In the genomic region with DNA sequence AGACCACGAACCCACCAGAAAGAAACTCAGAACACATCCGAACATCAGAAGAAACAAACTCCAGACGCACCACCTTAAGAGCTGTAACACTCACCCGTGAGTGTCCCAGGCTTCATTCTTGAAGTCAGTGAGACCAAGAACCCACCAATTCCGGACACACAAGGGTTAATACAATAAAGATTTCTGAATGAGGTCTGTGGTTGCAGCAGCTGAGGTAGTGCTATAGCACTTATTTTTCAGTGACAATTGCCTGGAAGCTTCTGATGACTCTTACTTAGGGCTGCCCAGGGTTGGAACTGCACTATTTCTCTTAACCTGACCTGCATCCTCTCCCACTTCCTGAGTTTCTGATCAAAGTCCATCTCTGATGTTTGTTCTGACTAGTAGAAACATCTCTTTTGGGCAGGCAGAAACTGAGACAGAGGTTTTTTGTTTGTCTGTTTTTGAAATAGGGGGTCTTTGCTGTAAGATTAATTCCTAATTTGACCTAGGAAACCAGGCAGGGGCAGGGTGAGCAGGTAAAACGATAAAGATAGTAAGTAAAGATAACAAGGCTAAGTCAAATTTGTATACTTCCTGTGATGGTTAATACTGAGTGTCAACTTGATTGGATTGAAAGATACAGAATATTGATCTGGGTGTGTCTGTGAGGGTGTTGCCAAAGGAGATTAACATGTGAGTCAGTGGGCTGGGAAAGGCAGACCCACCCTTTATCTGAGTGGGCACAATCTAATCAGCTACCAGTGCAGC, we compare ENCODE assay signal across 10 cellular contexts.
A peak's percentile ranks its signal among the peaks of the same experiment; 100 is the strongest.
DNase-seq lines count a peak whose midpoint lies in the region; ATAC-seq and TF ChIP-seq lines count a peak whose summit lies in the region.
"Had no signal": no experiment of that assay in that cellular context is flagged by ENCODE, and none has a peak within 500 bp of the region (broad histone marks: within the 10 kb centered on the region; RNA-seq: fewer than 3 reads in every experiment).

No MANE protein-coding gene starts in this region.

- H3K9me3 Mint-ChIP-seq in natural killer cell treated with Interleukin-12 subunit alpha and Interleukin-12 subunit beta and Interleukin-15 and Interleukin-18, amount 100 ng/mL, for 72 hours, result no peaks in the 10 kb centered on the region

- intact Hi-C loops in psoas muscle (cut with DNase I), result no loop called here

- peak; percentile 96 for ATAC-seq in GM18909 (IDR thresholded peaks at IDR 0.05; ENCODE audit: poor library complexity, unreplicated experiment)
- peak; percentile 82 for ATAC-seq in HG03354 (IDR thresholded peaks at IDR 0.05; ENCODE audit: poor library complexity, severe bottlenecking, unreplicated experiment)
- peak; percentile 56 to 82 for ATAC-seq in natural killer cell treated with Interleukin-12 subunit alpha and Interleukin-12 subunit beta and Interleukin-15 and Interleukin-18, amount 100 ng/mL, for 72 hours
- ATAC-seq in psoas muscle, result no peak

- H3K27ac ChIP-seq in psoas muscle, result no peak overlapping the region
- H3K27ac ChIP-seq: epithelial cell of prostate, parathyroid adenoma had no signal

- H3K27me3 Mint-ChIP-seq in natural killer cell treated with Interleukin-12 subunit alpha and Interleukin-12 subunit beta and Interleukin-15 and Interleukin-18, amount 100 ng/mL, for 72 hours, result peaks cover 0 to 8% of the 10 kb centered on the region in 2 donors

- H3K27ac Mint-ChIP-seq in natural killer cell treated with Interleukin-12 subunit alpha and Interleukin-12 subunit beta and Interleukin-15 and Interleukin-18, amount 100 ng/mL, for 72 hours, result peak overlapping the region; percentile 19 to 26

- no peak overlapping the region for H3K4me3 ChIP-seq in psoas muscle

- no peak for TF ChIP-seq CTCF in psoas muscle (IDR thresholded peaks at IDR 0.05)

- no peaks in the 10 kb centered on the region for H3K4me1 ChIP-seq in psoas muscle
- H3K4me1 ChIP-seq: parathyroid adenoma had no signal

- H3K27me3 ChIP-seq in psoas muscle (ENCODE audit: insufficient read depth in 3 of 3, low read length in 2 of 3), result no peaks in the 10 kb centered on the region

- peak overlapping the region; percentile 46 for H3K4me3 Mint-ChIP-seq in natural killer cell treated with Interleukin-12 subunit alpha and Interleukin-12 subunit beta and Interleukin-15 and Interleukin-18, amount 100 ng/mL, for 72 hours

- DNase-seq in activated gamma-delta T cell treated with anti-CD3 and anti-CD28 coated beads, Interleukin-2, amount 50 U/mL, for 16 hours (ENCODE audit: low read depth), result peak; percentile 12
- no peak for DNase-seq in natural killer cell treated with Interleukin-12 subunit alpha and Interleukin-12 subunit beta and Interleukin-15 and Interleukin-18, amount 100 ng/mL, for 72 hours (ENCODE audit: low spot score)
- DNase-seq in psoas muscle (no peak), NCI-H1694 treated with DMSO at 0.1 percent for 48 hours (lab: John Stamatoyannopoulos, UW) (no peak), hypothalamus (lab: John Stamatoyannopoulos, UW) (no peak), RKO (ENCODE audit: low spot score) (no peak)

- no peaks in the 10 kb centered on the region for H3K9me3 ChIP-seq in psoas muscle

- H3K36me3 Mint-ChIP-seq in natural killer cell treated with Interleukin-12 subunit alpha and Interleukin-12 subunit beta and Interleukin-15 and Interleukin-18, amount 100 ng/mL, for 72 hours, result no peaks in the 10 kb centered on the region

- WGBS in psoas muscle, 3 donors, result 63 to 67% (median 65%) methylated on average over 6 of the region's 6 CpGs

- H3K4me1 Mint-ChIP-seq in natural killer cell treated with Interleukin-12 subunit alpha and Interleukin-12 subunit beta and Interleukin-15 and Interleukin-18, amount 100 ng/mL, for 72 hours (ENCODE audit: low read depth in 2 of 2), result peaks cover 16 to 23% of the 10 kb centered on the region in 2 donors

- no peaks in the 10 kb centered on the region for H3K36me3 ChIP-seq in psoas muscle (ENCODE audit: insufficient read depth in 1 of 2, low read depth in 1 of 2)

Comparison
In these comparisons a context has a peak if more than half of its experiments do, and no peak if none do; other contexts are left out.
1. ATAC-seq: peak in GM18909 (single experiment), HG03354 (single experiment) and natural killer cell treated with Interleukin-12 subunit alpha and Interleukin-12 subunit beta and Interleukin-15 and Interleukin-18, amount 100 ng/mL, for 72 hours (2 of 2); none in psoas muscle (0 of 4).